ENCODE assay signal across 18 cellular contexts in genomic region chr7:132492841-132493445, GRCh38.
"Had no signal": no experiment of that assay in that cellular context is flagged by ENCODE, and none has a peak within 500 bp of the region (broad histone marks: within the 10 kb centered on the region; RNA-seq: fewer than 3 reads in every experiment).

No MANE protein-coding gene starts in this region.

- DNase-seq: activated CD4-positive, alpha-beta memory T cell treated with anti-CD3 and anti-CD28 coated beads, Interleukin-2, amount 10 ng/mL, durations not matched to agents 7 days and 5 days; activated CD4-positive, alpha-beta T cell treated with anti-CD3 and anti-CD28 coated beads for 48 hours; activated CD4-positive, CD25-positive, alpha-beta regulatory T cell; activated CD8-positive, alpha-beta memory T cell treated with anti-CD3 and anti-CD28 coated beads, Interleukin-2, amount 10 ng/mL, durations not matched to agents 7 days and 5 days; activated naive CD4-positive, alpha-beta T cell treated with Interleukin-2 at 50 U/mL for 16 hours; activated T-cell treated with anti-CD3 and anti-CD28 coated beads, Interleukin-2, amount 50 U/mL, for 1 hour; cortex of kidney; hypothalamus; kidney; mammary epithelial cell; midbrain; occipital lobe; retina; stimulated activated CD8-positive, alpha-beta memory T cell treated with anti-CD3 and anti-CD28 coated beads, Interleukin-4, amount 100 ng/mL, for 48 hours; stimulated activated naive CD4-positive, alpha-beta T cell treated with Interleukin-2 at 50 U/mL for 16 hours; T-helper 9 cell; thyroid gland had no signal

- ATAC-seq: activated CD8-positive, alpha-beta memory T cell treated with anti-CD3 and anti-CD28 coated beads, Interleukin-2, amount 10 ng/mL, durations not matched to agents 7 days and 5 days; left lobe of liver had no signal
